In the genomic region with DNA sequence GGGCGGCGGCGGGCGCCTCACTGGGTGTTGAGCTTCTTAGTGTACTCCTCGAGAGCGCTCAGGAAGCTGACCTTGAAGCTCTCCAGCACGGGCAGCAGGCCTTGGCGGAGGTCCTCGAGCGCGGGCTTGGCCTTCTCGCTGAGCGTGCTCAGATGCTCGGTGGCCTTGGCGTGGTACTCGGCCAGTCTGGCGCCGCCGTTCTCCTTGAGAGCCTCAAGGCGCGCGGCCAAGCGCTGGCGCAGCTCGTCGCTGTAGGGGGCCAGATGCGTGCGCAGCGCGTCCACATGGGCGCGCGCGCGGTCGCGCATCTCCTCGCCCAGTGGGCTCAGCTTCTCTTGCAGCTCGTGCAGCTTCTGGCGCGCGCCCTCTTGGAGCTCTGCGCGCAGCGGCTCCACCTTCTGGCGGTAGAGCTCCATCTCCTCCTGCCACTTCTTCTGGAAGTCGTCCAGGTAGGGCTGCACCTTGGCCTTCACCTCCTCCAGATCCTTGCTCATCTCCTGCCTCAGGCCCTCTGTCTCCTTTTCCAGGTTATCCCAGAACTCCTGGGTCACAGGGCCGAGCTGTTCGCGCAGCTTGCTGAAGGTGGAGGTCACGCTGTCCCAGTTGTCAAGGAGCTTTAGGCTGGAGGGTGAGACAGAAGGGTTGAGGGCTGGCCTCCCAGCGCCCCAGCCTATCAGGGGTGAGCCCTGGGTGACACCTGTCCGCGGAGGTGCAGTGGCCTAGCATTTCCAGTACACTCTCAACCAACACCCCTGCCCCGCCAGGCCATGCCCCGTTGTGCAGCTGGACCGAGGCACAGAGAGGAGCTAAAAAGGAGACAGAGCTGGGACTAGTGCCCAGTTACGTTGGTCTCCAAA, we compare ENCODE assay signal across 9 cellular contexts. TPM values are rescaled to one million over a fixed set of nuclear protein-coding genes. Genes with fewer than 3 reads are reported as not detected.
DNase-seq lines count a peak whose midpoint lies in the region; ATAC-seq and TF ChIP-seq lines count a peak whose summit lies in the region.
"Had no signal": no experiment of that assay in that cellular context is flagged by ENCODE, and none has a peak within 500 bp of the region (broad histone marks: within the 10 kb centered on the region; RNA-seq: fewer than 3 reads in every experiment).

No MANE protein-coding gene starts in this region.

- no peak overlapping the region for H3K4ac ChIP-seq in mesenchymal stem cell (ENCODE audit: low read depth in 1 of 2, low read length in 2 of 2)

- peak; percentile 33 for TF ChIP-seq CTCF in CD14-positive monocyte (IDR thresholded peaks at IDR 0.05)

- H4K8ac ChIP-seq in mesenchymal stem cell (ENCODE audit: low read length): peak overlapping the region; percentile 83

- H3K18ac ChIP-seq in mesenchymal stem cell (ENCODE audit: low read depth in 1 of 2, low read length in 2 of 2): peak overlapping the region; percentile 49 to 51

- peak overlapping the region; percentile 85 for H3K4me2 ChIP-seq in mesenchymal stem cell (ENCODE audit: low read length, poor library complexity, severe bottlenecking)

- peak; percentile 95 for ATAC-seq in GM19351 (IDR thresholded peaks at IDR 0.05; ENCODE audit: unreplicated experiment)
- ATAC-seq in HG03521 (IDR thresholded peaks at IDR 0.05; ENCODE audit: unreplicated experiment): peak; percentile 77

- DNase-seq in CD14-positive monocyte (ENCODE audit: low spot score) (peak; percentile 50), NCI-H748 treated with DMSO at 0.1 percent for 48 hours (lab: John Stamatoyannopoulos, UW) (peak; percentile 55), mesenchymal stem cell (peak; percentile 92)
- DNase-seq in activated CD8-positive, alpha-beta memory T cell treated with anti-CD3 and anti-CD28 coated beads for 4 hours (ENCODE audit: low read depth in 2 of 2): peak; percentile 49 to 56
- peak; percentile 44 to 62 (median 58) for DNase-seq in effector memory CD4-positive, alpha-beta T cell
- DNase-seq in stimulated activated CD8-positive, alpha-beta memory T cell treated with anti-CD3 and anti-CD28 coated beads, Interleukin-12 subunit alpha, Interleukin-12 subunit beta, amount 100 ng/mL, for 24 hours (ENCODE audit: extremely low read depth): peak; percentile 51

- peaks cover 14% of the 10 kb centered on the region for H3K4me1 Mint-ChIP-seq in CD14-positive monocyte

- H2BK5ac ChIP-seq in mesenchymal stem cell (ENCODE audit: low read depth, low read length, poor library complexity, severe bottlenecking): no peak overlapping the region

- peak overlapping the region in 1 of 7 donors; percentile 61 for H3K27ac Mint-ChIP-seq in CD14-positive monocyte

- H3K27me3 ChIP-seq in effector memory CD4-positive, alpha-beta T cell (replicated peaks; ENCODE audit: control insufficient read depth, insufficient read depth, low read length, poor library complexity, severe bottlenecking): no peaks in the 10 kb centered on the region
- H3K27me3 ChIP-seq in mesenchymal stem cell (ENCODE audit: control insufficient read depth in 1 of 2, insufficient read depth in 1 of 2, low read length in 2 of 2): peaks cover 0 to 9% of the 10 kb centered on the region in 2 experiments

- H3K23ac ChIP-seq in mesenchymal stem cell (ENCODE audit: low read length in 2 of 2): no peak overlapping the region

- H3K14ac ChIP-seq in mesenchymal stem cell (ENCODE audit: low read length in 2 of 2): no peak overlapping the region

- H3K27me3 Mint-ChIP-seq in CD14-positive monocyte (ENCODE audit: low read depth in 3 of 3): peaks cover 3 to 8% (median 4%) of the 10 kb centered on the region in 3 donors

- H3K9me3 Mint-ChIP-seq in CD14-positive monocyte: peaks cover 0 to 1% (median 0%) of the 10 kb centered on the region in 7 donors

- H2BK120ac ChIP-seq in mesenchymal stem cell (ENCODE audit: low read depth, low read length): peak overlapping the region; percentile 27

- no peak overlapping the region for H2AK5ac ChIP-seq in mesenchymal stem cell (ENCODE audit: low read length, severe bottlenecking)

- H3K9me3 ChIP-seq in effector memory CD4-positive, alpha-beta T cell (ENCODE audit: control insufficient read depth, low read length): no peaks in the 10 kb centered on the region
- no peaks in the 10 kb centered on the region for H3K9me3 ChIP-seq in mesenchymal stem cell (ENCODE audit: control insufficient read depth, low read length)

- no peak overlapping the region for H2BK15ac ChIP-seq in mesenchymal stem cell (ENCODE audit: low read depth, poor library complexity, severe bottlenecking)

- H3K4me3 ChIP-seq in effector memory CD4-positive, alpha-beta T cell (ENCODE audit: insufficient read depth, low read depth, low read length, poor library complexity, severe bottlenecking): peak overlapping the region; percentile 50
- H3K4me3 ChIP-seq in mesenchymal stem cell (ENCODE audit: insufficient read depth in 1 of 2, low read depth in 1 of 2, low read length in 2 of 2): peak overlapping the region; percentile 39 to 53

- intact Hi-C loops in CD14-positive monocyte (cut with micrococcal nuclease): no loop called here

- H3K27ac ChIP-seq in effector memory CD4-positive, alpha-beta T cell (ENCODE audit: insufficient read depth, low read length, poor library complexity, severe bottlenecking): no peak overlapping the region
- no peak overlapping the region for H3K27ac ChIP-seq in mesenchymal stem cell (ENCODE audit: low read length, poor library complexity, severe bottlenecking)
- H3K27ac ChIP-seq: epithelial cell of prostate had no signal

- peaks cover 9% of the 10 kb centered on the region for H3K4me1 ChIP-seq in effector memory CD4-positive, alpha-beta T cell (ENCODE audit: control insufficient read depth, insufficient read depth, low read length, poor library complexity, severe bottlenecking)
- H3K4me1 ChIP-seq in mesenchymal stem cell (ENCODE audit: control insufficient read depth, insufficient read depth, low read depth, low read length): peaks cover 9% of the 10 kb centered on the region

- no peak overlapping the region for H2BK12ac ChIP-seq in mesenchymal stem cell (ENCODE audit: low read length in 2 of 2)

- no peaks in the 10 kb centered on the region for H3K36me3 Mint-ChIP-seq in CD14-positive monocyte

- WGBS in mesenchymal stem cell: 14% methylated on average over 57 of the region's 58 CpGs

- peak overlapping the region; percentile 74 to 88 for H3K4me3 Mint-ChIP-seq in CD14-positive monocyte

- no peaks in the 10 kb centered on the region for H3K79me1 ChIP-seq in mesenchymal stem cell (replicated peaks; ENCODE audit: low read length, poor library complexity, severe bottlenecking)

- peak overlapping the region; percentile 60 for H3K9ac ChIP-seq in mesenchymal stem cell (ENCODE audit: low read length)

- H2AFZ ChIP-seq in mesenchymal stem cell (ENCODE audit: low read depth, low read length): peak overlapping the region; percentile 70

- no peak overlapping the region for H4K91ac ChIP-seq in mesenchymal stem cell (ENCODE audit: low read length)

- H3K36me3 ChIP-seq in effector memory CD4-positive, alpha-beta T cell (ENCODE audit: control insufficient read depth, insufficient read depth, low read length): no peaks in the 10 kb centered on the region
- H3K36me3 ChIP-seq in mesenchymal stem cell (ENCODE audit: control insufficient read depth in 1 of 2, insufficient read depth in 2 of 2, low read depth in 1 of 2, low read length in 2 of 2): no peaks in the 10 kb centered on the region

RNA-seq across cellular contexts. Expression of a gene that starts 1.4 kb away (rescaled TPM):
- polyA plus RNA-seq in CD14-positive monocyte: not detected
- not detected for polyA plus RNA-seq in mesenchymal stem cell (2013, experiment 1 of 2)
- polyA plus RNA-seq in mesenchymal stem cell (2013, experiment 2 of 2): not detected

RNA-seq across cellular contexts. Expression of a gene that starts 6.3 kb away (rescaled TPM):
- not detected for polyA plus RNA-seq in CD14-positive monocyte
- polyA plus RNA-seq in mesenchymal stem cell (2013, experiment 1 of 2): not detected
- polyA plus RNA-seq in mesenchymal stem cell (2013, experiment 2 of 2): not detected

RNA-seq across cellular contexts. Expression of a gene that starts 12.9 kb away (rescaled TPM):
- polyA plus RNA-seq in CD14-positive monocyte: not detected
- polyA plus RNA-seq in mesenchymal stem cell (2013, experiment 1 of 2): not detected
- polyA plus RNA-seq in mesenchymal stem cell (2013, experiment 2 of 2): not detected

RNA-seq across cellular contexts. Expression of a gene that starts 44.3 kb away (rescaled TPM):
- polyA plus RNA-seq in CD14-positive monocyte: not detected
- polyA plus RNA-seq in mesenchymal stem cell (2013, experiment 1 of 2): not detected
- not detected for polyA plus RNA-seq in mesenchymal stem cell (2013, experiment 2 of 2)

RNA-seq across cellular contexts. Expression of a gene that starts 48.2 kb away (rescaled TPM):
- polyA plus RNA-seq in CD14-positive monocyte: 10 to 100 TPM; 35.2 to 35.5 TPM
- 26.2 TPM for polyA plus RNA-seq in mesenchymal stem cell (2013, experiment 1 of 2)
- 28.8 TPM for polyA plus RNA-seq in mesenchymal stem cell (2013, experiment 2 of 2)
